ENCODE assay signal across 8 cellular contexts in the genomic region with DNA sequence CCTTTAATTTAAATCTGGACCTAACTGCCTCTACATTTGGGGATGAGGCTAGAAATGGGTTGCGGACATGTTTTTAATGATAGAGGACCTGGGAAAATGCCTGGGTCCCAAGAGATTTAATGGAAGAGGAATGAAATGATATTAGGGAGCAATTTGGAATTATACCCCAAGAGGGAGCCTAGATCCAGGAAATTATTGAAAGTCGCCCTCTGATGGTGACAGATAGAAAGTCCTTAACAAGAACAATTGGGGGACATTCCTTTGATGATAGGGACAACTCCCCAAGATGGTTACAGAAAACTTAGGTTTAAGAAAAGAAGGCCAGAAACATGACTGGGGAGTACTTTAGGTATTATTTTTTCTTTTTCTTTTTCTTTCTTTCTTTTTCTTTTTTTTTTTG. TPM values are rescaled to one million over a fixed set of nuclear protein-coding genes. Genes with fewer than 3 reads are reported as not detected.
A peak's percentile ranks its signal among the peaks of the same experiment; 100 is the strongest.
DNase-seq lines count a peak whose midpoint lies in the region; ATAC-seq, FAIRE-seq and TF ChIP-seq lines count a peak whose summit lies in the region.

No MANE protein-coding gene starts in this region.

- ATAC-seq in stimulated activated naive B cell treated with anti-CD40 and anti-IgM and Interleukin-4, amounts not matched to agents 10 μg/mL and 1 μg/mL and 100 μg/mL, for 72 hours (replicated peaks) = no peak

- H3K27ac ChIP-seq in endothelial cell of umbilical vein (ENCODE audit: insufficient read depth, low read depth, low read length) (no peak overlapping the region), smooth muscle cell (ENCODE audit: low read depth) (no peak overlapping the region), coronary artery (no peak overlapping the region)

- H3K4me1 ChIP-seq in endothelial cell of umbilical vein (ENCODE audit: control insufficient read depth, extremely low read depth, insufficient read depth, low read length) = no peaks in the 10 kb centered on the region
- no peaks in the 10 kb centered on the region for H3K4me1 ChIP-seq in smooth muscle cell (ENCODE audit: low read depth)

- H4K20me1 ChIP-seq in endothelial cell of umbilical vein (replicated peaks; ENCODE audit: control insufficient read depth, extremely low read depth, insufficient read depth, low read length) (no peaks in the 10 kb centered on the region), smooth muscle cell (ENCODE audit: low read depth) (no peaks in the 10 kb centered on the region)

- no peak for TF ChIP-seq POLR2A in endothelial cell of umbilical vein (IDR thresholded peaks at IDR 0.05; ENCODE audit: low read depth, low read length)

- H3K9ac ChIP-seq in endothelial cell of umbilical vein (replicated peaks; ENCODE audit: extremely low read depth, insufficient read depth, low read length) (no peak overlapping the region), smooth muscle cell (ENCODE audit: low read depth) (no peak overlapping the region)

- no peaks in the 10 kb centered on the region for H3K9me1 ChIP-seq in endothelial cell of umbilical vein (replicated peaks; ENCODE audit: control insufficient read depth, extremely low read depth, insufficient read depth, low read length)

- H3K4me3 ChIP-seq in endothelial cell of umbilical vein (replicated peaks in 1 of 3; ENCODE audit: insufficient read depth in 1 of 3, low read depth in 1 of 3, low read length in 3 of 3) (no peak overlapping the region), smooth muscle cell (no peak overlapping the region), coronary artery (no peak overlapping the region)

- no peaks in the 10 kb centered on the region for H3K36me3 Mint-ChIP-seq in stimulated activated naive B cell treated with anti-CD40 and anti-IgM and Interleukin-4, amounts not matched to agents 10 μg/mL and 1 μg/mL and 100 μg/mL, for 72 hours

- no peak overlapping the region for H3K4me3 Mint-ChIP-seq in stimulated activated naive B cell treated with anti-CD40 and anti-IgM and Interleukin-4, amounts not matched to agents 10 μg/mL and 1 μg/mL and 100 μg/mL, for 72 hours

- intact Hi-C loops in endothelial cell of umbilical vein (cut with micrococcal nuclease) = loop anchor here (1.0 kb wide), 2 partner anchors 454 to 624 kb away; no protein-coding TSS in a partner anchor

- no peak overlapping the region for H2AFZ ChIP-seq in endothelial cell of umbilical vein (ENCODE audit: low read depth, low read length)
- H2AFZ ChIP-seq in smooth muscle cell (ENCODE audit: low read depth) = peak overlapping the region; percentile 43

- BruUV-seq in endothelial cell of umbilical vein (replicated peaks; lab: Mats Ljungman, UMichigan) = no TSS peak

- dilution Hi-C loops in endothelial cell of umbilical vein (cut with MboI; ENCODE audit: extremely low pct_ligation_motif_present, low sequenced_read_pairs) = no loop called here

- peaks cover 6 to 7% of the 10 kb centered on the region in 2 donors for H3K27me3 Mint-ChIP-seq in stimulated activated naive B cell treated with anti-CD40 and anti-IgM and Interleukin-4, amounts not matched to agents 10 μg/mL and 1 μg/mL and 100 μg/mL, for 72 hours

- POLR2A ChIA-PET in endothelial cell of umbilical vein (lab: Charles Lee) = no interaction called here

- CTCF ChIA-PET in endothelial cell of umbilical vein (lab: Charles Lee) = no interaction called here

- no peaks in the 10 kb centered on the region for H3K4me1 Mint-ChIP-seq in stimulated activated naive B cell treated with anti-CD40 and anti-IgM and Interleukin-4, amounts not matched to agents 10 μg/mL and 1 μg/mL and 100 μg/mL, for 72 hours

- DNase-seq in NCI-H345 (lab: John Stamatoyannopoulos, UW) (peak; percentile 3), NCI-H345 treated with DMSO at 0.1 percent for 48 hours (lab: John Stamatoyannopoulos, UW; ENCODE audit: unreplicated experiment) (no peak), NCI-H460 (ENCODE audit: extremely low read depth, low read depth) (peak; percentile 54), endothelial cell of umbilical vein (ENCODE audit: low read depth, low spot score) (peak; percentile 41), smooth muscle cell (lab: John Stamatoyannopoulos, UW; ENCODE audit: unreplicated experiment) (no peak), coronary artery (ENCODE audit: low spot score) (no peak), NCI-H187 treated with DMSO at 0.1 percent for 48 hours (lab: John Stamatoyannopoulos, UW) (no peak)
- DNase-seq in stimulated activated naive B cell treated with anti-CD40 and anti-IgM and Interleukin-4, amounts not matched to agents 10 μg/mL and 1 μg/mL and 100 μg/mL, for 72 hours = no peak

- H3K79me2 ChIP-seq in endothelial cell of umbilical vein (ENCODE audit: control insufficient read depth, insufficient read depth, low read length) (no peaks in the 10 kb centered on the region), smooth muscle cell (ENCODE audit: low read depth) (no peaks in the 10 kb centered on the region)

- TF ChIP-seq CTCF in endothelial cell of umbilical vein (IDR thresholded peaks at IDR 0.05; ENCODE audit: extremely low read depth in 1 of 2, insufficient read depth in 1 of 2, low read depth in 1 of 2, low read length in 2 of 2) (peak; percentile 36 to 52), smooth muscle cell (IDR thresholded peaks at IDR 0.05; ENCODE audit: borderline replicate concordance, insufficient read depth, poor library complexity, severe bottlenecking) (peak; percentile 37), coronary artery (IDR thresholded peaks at IDR 0.05) (no peak)

- H3F3A ChIP-seq in smooth muscle cell (ENCODE audit: low read depth) = no peaks in the 10 kb centered on the region

- no peak overlapping the region for H3K27ac Mint-ChIP-seq in stimulated activated naive B cell treated with anti-CD40 and anti-IgM and Interleukin-4, amounts not matched to agents 10 μg/mL and 1 μg/mL and 100 μg/mL, for 72 hours

- H3K4me2 ChIP-seq in endothelial cell of umbilical vein (ENCODE audit: insufficient read depth, low read length) (no peak overlapping the region), smooth muscle cell (no peak overlapping the region)

- 66% methylated on average over 2 of the region's 2 CpGs for WGBS in smooth muscle cell (ENCODE audit: low lambda C conversion rate)

- H3K36me3 ChIP-seq in endothelial cell of umbilical vein (ENCODE audit: control insufficient read depth in 2 of 2, extremely low read depth in 1 of 2, insufficient read depth in 2 of 2, low read length in 2 of 2) (no peaks in the 10 kb centered on the region), smooth muscle cell (ENCODE audit: low read depth) (no peaks in the 10 kb centered on the region)

- peaks cover 0 to 4% of the 10 kb centered on the region in 2 donors for H3K9me3 Mint-ChIP-seq in stimulated activated naive B cell treated with anti-CD40 and anti-IgM and Interleukin-4, amounts not matched to agents 10 μg/mL and 1 μg/mL and 100 μg/mL, for 72 hours

- no peaks in the 10 kb centered on the region for H3K9me3 ChIP-seq in endothelial cell of umbilical vein (replicated peaks; ENCODE audit: control insufficient read depth, insufficient read depth, low read length)
- no peaks in the 10 kb centered on the region for H3K9me3 ChIP-seq in smooth muscle cell (replicated peaks; ENCODE audit: low read depth)

- peaks cover 0 to 7% of the 10 kb centered on the region in 2 experiments for H3K27me3 ChIP-seq in endothelial cell of umbilical vein (ENCODE audit: control insufficient read depth in 2 of 2, insufficient read depth in 2 of 2, low read length in 2 of 2)
- no peaks in the 10 kb centered on the region for H3K27me3 ChIP-seq in smooth muscle cell (ENCODE audit: low read depth)

- FAIRE-seq in endothelial cell of umbilical vein (lab: Jason Lieb, UNC) = peak; percentile 48

TF ChIP-seq in endothelial cell of umbilical vein, 7 proteins besides CTCF, POLR2A, EP300 and RAD21 (continues in another document):
- no peak for TF ChIP-seq FOS (IDR thresholded peaks at IDR 0.05; ENCODE audit: borderline replicate concordance, insufficient read depth, low read length)

RNA-seq across cellular contexts. Expression of a gene that starts 9.5 kb away (rescaled TPM):
- not detected in 2 replicates for total RNA-seq in NCI-H460 (2014; rRNA removed; shearing (Covaris generic))
- polyA plus RNA-seq in NCI-H460 (2014; cell fraction: nucleus; rRNA removed) = not detected in 2 replicates
- total RNA-seq in endothelial cell of umbilical vein (not detected in 2 replicates), smooth muscle cell (not detected in 2 replicates)
- polyA plus RNA-seq in endothelial cell of umbilical vein (not detected in 2 replicates), smooth muscle cell (not detected in 2 replicates)
- not detected in 2 replicates for polyA plus RNA-seq in endothelial cell of umbilical vein (2011; cell fraction: cytosol; rRNA removed)
- not detected in 2 replicates for polyA plus RNA-seq in endothelial cell of umbilical vein (2011; cell fraction: nucleus; rRNA removed)
- not detected in 2 replicates for polyA plus RNA-seq in endothelial cell of umbilical vein (2012)
- polyA minus RNA-seq in endothelial cell of umbilical vein = not detected in 2 replicates
- not detected for polyA minus RNA-seq in endothelial cell of umbilical vein (2011; cell fraction: cytosol; rRNA and poly(A)+ RNA removed)
- not detected in 2 replicates for polyA minus RNA-seq in endothelial cell of umbilical vein (2011; cell fraction: nucleus; rRNA and poly(A)+ RNA removed)

RNA-seq across cellular contexts. Expression of a gene that starts 27.3 kb away (rescaled TPM):
- 26.7 and 31.9 TPM in 2 replicates for total RNA-seq in NCI-H460 (2014; rRNA removed; shearing (Covaris generic))
- polyA plus RNA-seq in NCI-H460 (2014; cell fraction: nucleus; rRNA removed) = 20.5 and 28.9 TPM in 2 replicates
- 9.4 and 19.0 TPM in 2 replicates for total RNA-seq in endothelial cell of umbilical vein
- polyA plus RNA-seq in endothelial cell of umbilical vein = 11.3 and 11.6 TPM in 2 replicates
- 15.8 and 17.4 TPM in 2 replicates for polyA plus RNA-seq in endothelial cell of umbilical vein (2011; cell fraction: cytosol; rRNA removed)
- polyA plus RNA-seq in endothelial cell of umbilical vein (2011; cell fraction: nucleus; rRNA removed) = 12.5 and 14.4 TPM in 2 replicates
- 17.6 and 18.3 TPM in 2 replicates for polyA plus RNA-seq in endothelial cell of umbilical vein (2012)
- polyA minus RNA-seq in endothelial cell of umbilical vein = 25.8 and 30.5 TPM in 2 replicates
- 12.7 TPM for polyA minus RNA-seq in endothelial cell of umbilical vein (2011; cell fraction: cytosol; rRNA and poly(A)+ RNA removed)
- polyA minus RNA-seq in endothelial cell of umbilical vein (2011; cell fraction: nucleus; rRNA and poly(A)+ RNA removed) = 11.8 and 19.4 TPM in 2 replicates
- total RNA-seq in smooth muscle cell = 39.8 and 43.8 TPM in 2 replicates
- polyA plus RNA-seq in smooth muscle cell = 5.6 and 8.7 TPM in 2 replicates

RNA-seq across cellular contexts. Expression of a gene that starts 38.2 kb away (rescaled TPM):
- total RNA-seq in NCI-H460 (2014; rRNA removed; shearing (Covaris generic)) = not detected in 2 replicates
- polyA plus RNA-seq in NCI-H460 (2014; cell fraction: nucleus; rRNA removed) = not detected in 2 replicates
- total RNA-seq in endothelial cell of umbilical vein (not detected in 2 replicates), smooth muscle cell (not detected in 2 replicates)
- polyA plus RNA-seq in endothelial cell of umbilical vein (0.01 TPM in 1 of 2 replicates, not detected in the other), smooth muscle cell (not detected in 2 replicates)
- polyA plus RNA-seq in endothelial cell of umbilical vein (2011; cell fraction: cytosol; rRNA removed) = not detected in 2 replicates
- not detected in 2 replicates for polyA plus RNA-seq in endothelial cell of umbilical vein (2011; cell fraction: nucleus; rRNA removed)
- polyA plus RNA-seq in endothelial cell of umbilical vein (2012) = not detected in 2 replicates
- not detected in 2 replicates for polyA minus RNA-seq in endothelial cell of umbilical vein
- polyA minus RNA-seq in endothelial cell of umbilical vein (2011; cell fraction: cytosol; rRNA and poly(A)+ RNA removed) = not detected
- not detected in 2 replicates for polyA minus RNA-seq in endothelial cell of umbilical vein (2011; cell fraction: nucleus; rRNA and poly(A)+ RNA removed)

Comparison
In these comparisons a context has a peak if more than half of its experiments do, and no peak if none do; other contexts are left out.
1. DNase-seq: peak in NCI-H345 (single experiment), NCI-H460 (single experiment) and endothelial cell of umbilical vein (single experiment); none in NCI-H345 treated with DMSO at 0.1 percent for 48 hours (single experiment), smooth muscle cell (single experiment), coronary artery (single experiment), NCI-H187 treated with DMSO at 0.1 percent for 48 hours (single experiment) and stimulated activated naive B cell treated with anti-CD40 and anti-IgM and Interleukin-4, amounts not matched to agents 10 μg/mL and 1 μg/mL and 100 μg/mL, for 72 hours (single experiment).